In the genomic region with DNA sequence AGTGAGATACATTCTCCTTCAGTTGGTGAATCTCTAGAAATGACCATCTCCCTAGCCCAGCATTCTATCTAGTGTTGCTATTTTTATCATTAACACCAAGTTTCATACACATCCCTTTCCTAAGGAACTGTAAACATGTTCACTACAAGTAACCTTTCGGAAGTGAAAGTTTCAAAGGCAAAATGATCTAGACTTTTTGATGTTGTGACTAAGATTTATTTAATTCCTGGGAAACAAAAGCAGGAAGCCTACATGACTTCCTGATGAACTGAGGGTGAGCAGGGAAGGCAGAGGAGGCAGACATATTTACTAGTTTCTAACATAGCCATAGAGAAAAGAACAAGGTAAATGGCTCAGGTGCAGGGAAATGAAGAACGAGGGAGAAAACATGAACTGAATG, we compare ENCODE assay signal across 9 cellular contexts. TPM values are rescaled to one million over a fixed set of nuclear protein-coding genes. Genes with fewer than 3 reads are reported as not detected.
DNase-seq lines count a peak whose midpoint lies in the region; ATAC-seq, FAIRE-seq and TF ChIP-seq lines count a peak whose summit lies in the region.
"Not testable (repeated sequence)": the region's sequence is repeated elsewhere in the genome, so short reads cannot be mapped to it uniquely, and the experiment has no call there.
"Had no signal": no experiment of that assay in that cellular context is flagged by ENCODE, and none has a peak within 500 bp of the region (broad histone marks: within the 10 kb centered on the region; RNA-seq: fewer than 3 reads in every experiment).

No MANE protein-coding gene starts in this region.

- peak overlapping the region; percentile 61 for H3K4me2 ChIP-seq in endothelial cell of umbilical vein (ENCODE audit: insufficient read depth, low read length)
- H3K4me2 ChIP-seq in HepG2 (ENCODE audit: low read depth, low read length) = not testable (repeated sequence)

- TF ChIP-seq CTCF in endothelial cell of umbilical vein (IDR thresholded peaks at IDR 0.05; ENCODE audit: extremely low read depth in 1 of 2, insufficient read depth in 1 of 2, low read depth in 1 of 2, low read length in 2 of 2); HepG2 (CRISPR knock-in tag; IDR thresholded peaks at IDR 0.05): not testable (repeated sequence)

- not testable (repeated sequence) for TF ChIP-seq EP300 in HepG2 (IDR thresholded peaks at IDR 0.05; ENCODE audit: low read depth in 2 of 2, low read length in 2 of 2); HepG2 (CRISPR knock-in tag; IDR thresholded peaks at IDR 0.05; ENCODE audit: borderline replicate concordance)

- DNase-seq in GM19239 (ENCODE audit: insufficient read length, low spot score); activated naive CD8-positive, alpha-beta T cell treated with anti-CD3 and anti-CD28 coated beads, Interleukin-2, amount 50 U/mL, for 24 hours; effector memory CD8-positive, alpha-beta T cell; HepG2 (ENCODE audit: low spot score): not testable (repeated sequence)
- DNase-seq in endothelial cell of umbilical vein (ENCODE audit: low read depth, low spot score) = peak; percentile 62

- not testable (repeated sequence) for H3K9me1 ChIP-seq in endothelial cell of umbilical vein (replicated peaks; ENCODE audit: control insufficient read depth, extremely low read depth, insufficient read depth, low read length)

- H2AFZ ChIP-seq in endothelial cell of umbilical vein (ENCODE audit: low read depth, low read length); HepG2 (ENCODE audit: low read length): not testable (repeated sequence)

- dilution Hi-C loops in endothelial cell of umbilical vein (cut with MboI; ENCODE audit: extremely low pct_ligation_motif_present, low sequenced_read_pairs) = not testable (repeated sequence)

- peak overlapping the region; percentile 13 for H3K27ac Mint-ChIP-seq in activated naive CD8-positive, alpha-beta T cell treated with anti-CD3 and anti-CD28 coated beads, Interleukin-2, amount 50 U/mL, for 24 hours
- H3K27ac Mint-ChIP-seq in effector memory CD8-positive, alpha-beta T cell = peak overlapping the region; percentile 16 to 23

- H3K27me3 ChIP-seq in endothelial cell of umbilical vein (ENCODE audit: control insufficient read depth in 2 of 2, insufficient read depth in 2 of 2, low read length in 2 of 2); HepG2 (ENCODE audit: control insufficient read depth in 1 of 2, insufficient read depth in 2 of 2, low read length in 2 of 2): not testable (repeated sequence)

- peak; percentile 66 for FAIRE-seq in GM19239 (lab: Jason Lieb, UNC)
- FAIRE-seq in endothelial cell of umbilical vein (lab: Jason Lieb, UNC) = not testable (repeated sequence)
- FAIRE-seq in HepG2 (lab: Jason Lieb, UNC) = peak; percentile 42

- not testable (repeated sequence) for TF ChIP-seq POLR2A in endothelial cell of umbilical vein (IDR thresholded peaks at IDR 0.05; ENCODE audit: low read depth, low read length); HepG2 (IDR thresholded peaks at IDR 0.05; ENCODE audit: insufficient read depth in 1 of 2, low read depth in 2 of 2, low read length in 2 of 2)

- not testable (repeated sequence) for H3K79me2 ChIP-seq in endothelial cell of umbilical vein (ENCODE audit: control insufficient read depth, insufficient read depth, low read length); HepG2 (ENCODE audit: insufficient read depth, low read length)

- in situ Hi-C loops in HepG2 (cut with HindIII; ENCODE audit: extremely low pct_ligation_motif_present, low pct_unique_long_range_greater_than_20kb) = not testable (repeated sequence)

- H3K36me3 ChIP-seq in endothelial cell of umbilical vein (ENCODE audit: control insufficient read depth in 2 of 2, extremely low read depth in 1 of 2, insufficient read depth in 2 of 2, low read length in 2 of 2); HepG2 (replicated peaks in 1 of 2; ENCODE audit: control insufficient read depth in 1 of 2, insufficient read depth in 2 of 2, low read length in 2 of 2): not testable (repeated sequence)

- not testable (repeated sequence) for H3K9me3 ChIP-seq in endothelial cell of umbilical vein (replicated peaks; ENCODE audit: control insufficient read depth, insufficient read depth, low read length); HepG2 (ENCODE audit: low read length)

- H3K9ac ChIP-seq in endothelial cell of umbilical vein (replicated peaks; ENCODE audit: extremely low read depth, insufficient read depth, low read length); HepG2 (ENCODE audit: insufficient read depth, low read depth, low read length): not testable (repeated sequence)

- CTCF ChIA-PET in endothelial cell of umbilical vein (lab: Charles Lee) = interaction anchor here (0.8 to 1.2 kb wide), 3 partner anchors 8 to 44 kb away, joined by 3 read pairs; a partner anchor contains a TSS
- CTCF ChIA-PET in HepG2 (lab: Yijun Ruan, JAX; ENCODE audit: low intra/inter-chr PET ratio, low total read pairs) = not testable (repeated sequence)

- not testable (repeated sequence) for H4K20me1 ChIP-seq in endothelial cell of umbilical vein (replicated peaks; ENCODE audit: control insufficient read depth, extremely low read depth, insufficient read depth, low read length); HepG2 (ENCODE audit: insufficient read depth, low read length)

- peaks cover 12% of the 10 kb centered on the region for H3K4me1 ChIP-seq in endothelial cell of umbilical vein (ENCODE audit: control insufficient read depth, extremely low read depth, insufficient read depth, low read length)
- H3K4me1 ChIP-seq in HepG2 (ENCODE audit: insufficient read depth, low read length) = not testable (repeated sequence)

- not testable (repeated sequence) for TF ChIP-seq RAD21 in HepG2 (CRISPR knock-in tag; IDR thresholded peaks at IDR 0.05)

- not testable (repeated sequence) for H3K4me3 Mint-ChIP-seq in activated naive CD8-positive, alpha-beta T cell treated with anti-CD3 and anti-CD28 coated beads, Interleukin-2, amount 50 U/mL, for 24 hours; effector memory CD8-positive, alpha-beta T cell

- H3K27me3 Mint-ChIP-seq in activated naive CD8-positive, alpha-beta T cell treated with anti-CD3 and anti-CD28 coated beads, Interleukin-2, amount 50 U/mL, for 24 hours; effector memory CD8-positive, alpha-beta T cell: not testable (repeated sequence)

- intact Hi-C loops in endothelial cell of umbilical vein (cut with micrococcal nuclease) = loop anchor here (1.0 kb wide), 3 partner anchors 19 to 125 kb away; a partner anchor contains a TSS
- intact Hi-C loops in HepG2 (cut with micrococcal nuclease; ENCODE audit: unreplicated experiment) = not testable (repeated sequence)

- H3K36me3 Mint-ChIP-seq in activated naive CD8-positive, alpha-beta T cell treated with anti-CD3 and anti-CD28 coated beads, Interleukin-2, amount 50 U/mL, for 24 hours (ENCODE audit: low read depth); effector memory CD8-positive, alpha-beta T cell (ENCODE audit: insufficient read depth): not testable (repeated sequence)

- POLR2A ChIA-PET in endothelial cell of umbilical vein (lab: Charles Lee); HepG2 (lab: Yijun Ruan, JAX): not testable (repeated sequence)

- H3K9me3 Mint-ChIP-seq in activated naive CD8-positive, alpha-beta T cell treated with anti-CD3 and anti-CD28 coated beads, Interleukin-2, amount 50 U/mL, for 24 hours; effector memory CD8-positive, alpha-beta T cell: not testable (repeated sequence)

- BruUV-seq in endothelial cell of umbilical vein (replicated peaks; lab: Mats Ljungman, UMichigan); HepG2 (replicated peaks; lab: Mats Ljungman, UMichigan): not testable (repeated sequence)

- 97% methylated on average over 2 of the region's 2 CpGs for WGBS in HepG2 (ENCODE audit: low lambda C conversion rate)

- ATAC-seq in activated naive CD8-positive, alpha-beta T cell treated with anti-CD3 and anti-CD28 coated beads, Interleukin-2, amount 50 U/mL, for 24 hours; effector memory CD8-positive, alpha-beta T cell (replicated peaks); HepG2: not testable (repeated sequence)

- H3K4me1 Mint-ChIP-seq in activated naive CD8-positive, alpha-beta T cell treated with anti-CD3 and anti-CD28 coated beads, Interleukin-2, amount 50 U/mL, for 24 hours = peaks cover 11% of the 10 kb centered on the region
- H3K4me1 Mint-ChIP-seq in effector memory CD8-positive, alpha-beta T cell (ENCODE audit: low read depth in 2 of 2) = peaks cover 13 to 26% of the 10 kb centered on the region in 2 donors

- H3K4me3 ChIP-seq in endothelial cell of umbilical vein (replicated peaks in 1 of 3; ENCODE audit: insufficient read depth in 1 of 3, low read depth in 1 of 3, low read length in 3 of 3); HepG2 (replicated peaks in 1 of 3; ENCODE audit: insufficient read depth in 1 of 3, low read depth in 2 of 3, low read length in 3 of 3): not testable (repeated sequence)

- peak overlapping the region; percentile 12 for H3K27ac ChIP-seq in endothelial cell of umbilical vein (ENCODE audit: insufficient read depth, low read depth, low read length)
- H3K27ac ChIP-seq in HepG2 (ENCODE audit: extremely low read length, insufficient read depth, low read length) = not testable (repeated sequence)

RNA-seq across cellular contexts. Expression of a gene that starts 43.7 kb away (rescaled TPM):
- total RNA-seq in endothelial cell of umbilical vein (20.3 and 21.2 TPM in 2 replicates), HepG2 (2016; rRNA removed; fragmentation: Illumina TruSeq; extraction: Trizol) (15.8 and 20.2 TPM in 2 replicates)
- polyA plus RNA-seq in endothelial cell of umbilical vein (3.3 and 3.8 TPM in 2 replicates), HepG2 (2011; rRNA removed) (3.4 and 5.0 TPM in 2 replicates)
- 10.0 and 10.1 TPM in 2 replicates for polyA plus RNA-seq in endothelial cell of umbilical vein (2011; cell fraction: cytosol; rRNA removed)
- 4.6 TPM in 2 replicates for polyA plus RNA-seq in endothelial cell of umbilical vein (2011; cell fraction: nucleus; rRNA removed)
- 12.5 and 14.7 TPM in 2 replicates for polyA plus RNA-seq in endothelial cell of umbilical vein (2012)
- 1.00 and 3.7 TPM in 2 replicates for polyA minus RNA-seq in endothelial cell of umbilical vein
- polyA minus RNA-seq in endothelial cell of umbilical vein (2011; cell fraction: cytosol; rRNA and poly(A)+ RNA removed) = 2.6 TPM
- polyA minus RNA-seq in endothelial cell of umbilical vein (2011; cell fraction: nucleus; rRNA and poly(A)+ RNA removed) = 1.8 and 2.0 TPM in 2 replicates
- 12.4 and 12.7 TPM in 2 replicates for total RNA-seq in HepG2 (2016; cell fraction: cytosol; rRNA removed; fragmentation: Illumina TruSeq; extraction: Trizol; ENCODE audit: low read depth)
- 15.6 and 19.3 TPM in 2 replicates for total RNA-seq in HepG2 (2016; cell fraction: insoluble cytoplasmic fraction; rRNA removed; fragmentation: Illumina TruSeq; extraction: Trizol)
- 10.4 and 17.6 TPM in 2 replicates for total RNA-seq in HepG2 (2016; cell fraction: membrane; rRNA removed; fragmentation: Illumina TruSeq; extraction: Trizol)
- 9.1 and 9.3 TPM in 2 replicates for total RNA-seq in HepG2 (2016; cell fraction: nucleus; rRNA removed; fragmentation: Illumina TruSeq; extraction: Trizol)
- polyA plus RNA-seq in HepG2 (2011; cell fraction: cytosol; rRNA removed) = 3.1 and 4.3 TPM in 2 replicates
- polyA plus RNA-seq in HepG2 (2011; cell fraction: nucleus; rRNA removed) = 0.90 and 1.0 TPM in 2 replicates
- polyA plus RNA-seq in HepG2 (2012) = 4.8 and 8.9 TPM in 2 replicates
- polyA plus RNA-seq in HepG2 (2016; cell fraction: cytosol; fragmentation: Illumina TruSeq; extraction: Trizol; ENCODE audit: low read depth) = 13.6 and 21.5 TPM in 2 replicates
- 19.8 and 20.9 TPM in 2 replicates for polyA plus RNA-seq in HepG2 (2016; cell fraction: insoluble cytoplasmic fraction; fragmentation: Illumina TruSeq; extraction: Trizol; ENCODE audit: low read depth)
- 8.7 and 14.3 TPM in 2 replicates for polyA plus RNA-seq in HepG2 (2016; cell fraction: membrane; fragmentation: Illumina TruSeq; extraction: Trizol; ENCODE audit: low read depth)
- polyA plus RNA-seq in HepG2 (2016; cell fraction: nucleus; fragmentation: Illumina TruSeq; extraction: Trizol; ENCODE audit: insufficient read depth, low read depth) = 13.8 and 15.8 TPM in 2 replicates
- polyA minus RNA-seq in HepG2 (2011; rRNA and poly(A)+ RNA removed; ENCODE audit: low replicate concordance) = 1.7 and 3.1 TPM in 2 replicates
- polyA minus RNA-seq in HepG2 (2011; cell fraction: cytosol; rRNA and poly(A)+ RNA removed) = 2.5 and 4.3 TPM in 2 replicates
- polyA minus RNA-seq in HepG2 (2011; cell fraction: nucleus; rRNA and poly(A)+ RNA removed) = 2.4 and 3.1 TPM in 2 replicates

RNA-seq across cellular contexts. Expression of a gene that starts 54.3 kb away (rescaled TPM):
- total RNA-seq in endothelial cell of umbilical vein (not detected in 2 replicates), HepG2 (2016; rRNA removed; fragmentation: Illumina TruSeq; extraction: Trizol) (not detected in 2 replicates)
- polyA plus RNA-seq in endothelial cell of umbilical vein (not detected in 2 replicates), HepG2 (2011; rRNA removed) (not detected in 2 replicates)
- polyA plus RNA-seq in endothelial cell of umbilical vein (2011; cell fraction: cytosol; rRNA removed) = not detected in 2 replicates
- polyA plus RNA-seq in endothelial cell of umbilical vein (2011; cell fraction: nucleus; rRNA removed) = not detected in 2 replicates
- polyA plus RNA-seq in endothelial cell of umbilical vein (2012) = not detected in 2 replicates
- polyA minus RNA-seq in endothelial cell of umbilical vein = not detected in 2 replicates
- not detected for polyA minus RNA-seq in endothelial cell of umbilical vein (2011; cell fraction: cytosol; rRNA and poly(A)+ RNA removed)
- not detected in 2 replicates for polyA minus RNA-seq in endothelial cell of umbilical vein (2011; cell fraction: nucleus; rRNA and poly(A)+ RNA removed)
- total RNA-seq in HepG2 (2016; cell fraction: cytosol; rRNA removed; fragmentation: Illumina TruSeq; extraction: Trizol; ENCODE audit: low read depth) = not detected in 2 replicates
- total RNA-seq in HepG2 (2016; cell fraction: insoluble cytoplasmic fraction; rRNA removed; fragmentation: Illumina TruSeq; extraction: Trizol) = not detected in 2 replicates
- total RNA-seq in HepG2 (2016; cell fraction: membrane; rRNA removed; fragmentation: Illumina TruSeq; extraction: Trizol) = not detected in 2 replicates
- total RNA-seq in HepG2 (2016; cell fraction: nucleus; rRNA removed; fragmentation: Illumina TruSeq; extraction: Trizol) = not detected in 2 replicates
- polyA plus RNA-seq in HepG2 (2011; cell fraction: cytosol; rRNA removed) = not detected in 2 replicates
- polyA plus RNA-seq in HepG2 (2011; cell fraction: nucleus; rRNA removed) = not detected in 2 replicates
- polyA plus RNA-seq in HepG2 (2012) = not detected in 2 replicates
- polyA plus RNA-seq in HepG2 (2016; cell fraction: cytosol; fragmentation: Illumina TruSeq; extraction: Trizol; ENCODE audit: low read depth) = not detected in 2 replicates
- not detected in 2 replicates for polyA plus RNA-seq in HepG2 (2016; cell fraction: insoluble cytoplasmic fraction; fragmentation: Illumina TruSeq; extraction: Trizol; ENCODE audit: low read depth)
- not detected in 2 replicates for polyA plus RNA-seq in HepG2 (2016; cell fraction: membrane; fragmentation: Illumina TruSeq; extraction: Trizol; ENCODE audit: low read depth)
- not detected in 2 replicates for polyA plus RNA-seq in HepG2 (2016; cell fraction: nucleus; fragmentation: Illumina TruSeq; extraction: Trizol; ENCODE audit: insufficient read depth, low read depth)
- polyA minus RNA-seq in HepG2 (2011; rRNA and poly(A)+ RNA removed; ENCODE audit: low replicate concordance) = not detected in 2 replicates
- not detected in 2 replicates for polyA minus RNA-seq in HepG2 (2011; cell fraction: cytosol; rRNA and poly(A)+ RNA removed)
- not detected in 2 replicates for polyA minus RNA-seq in HepG2 (2011; cell fraction: nucleus; rRNA and poly(A)+ RNA removed)
- total RNA-seq: A172, Caco-2, Calu3 had no signal
- polyA plus RNA-seq: BJ had no signal

RNA-seq across cellular contexts. Expression of a gene that starts 56.4 kb away (rescaled TPM):
- total RNA-seq in endothelial cell of umbilical vein = 26.8 and 29.7 TPM in 2 replicates
- 25.4 and 27.9 TPM in 2 replicates for polyA plus RNA-seq in endothelial cell of umbilical vein
- polyA plus RNA-seq in endothelial cell of umbilical vein (2011; cell fraction: cytosol; rRNA removed) = 18.5 and 23.3 TPM in 2 replicates
- 57.7 and 59.7 TPM in 2 replicates for polyA plus RNA-seq in endothelial cell of umbilical vein (2011; cell fraction: nucleus; rRNA removed)
- polyA plus RNA-seq in endothelial cell of umbilical vein (2012) = 12.3 and 21.6 TPM in 2 replicates
- 31.0 and 42.3 TPM in 2 replicates for polyA minus RNA-seq in endothelial cell of umbilical vein
- not detected for polyA minus RNA-seq in endothelial cell of umbilical vein (2011; cell fraction: cytosol; rRNA and poly(A)+ RNA removed)
- 42.1 and 42.3 TPM in 2 replicates for polyA minus RNA-seq in endothelial cell of umbilical vein (2011; cell fraction: nucleus; rRNA and poly(A)+ RNA removed)
- total RNA-seq in HepG2 (2016; rRNA removed; fragmentation: Illumina TruSeq; extraction: Trizol) = 0.49 TPM in 1 of 2 replicates, not detected in the other
- total RNA-seq in HepG2 (2016; cell fraction: cytosol; rRNA removed; fragmentation: Illumina TruSeq; extraction: Trizol; ENCODE audit: low read depth) = 0.53 TPM in 1 of 2 replicates, not detected in the other
- 0.52 TPM in 1 of 2 replicates, not detected in the other for total RNA-seq in HepG2 (2016; cell fraction: insoluble cytoplasmic fraction; rRNA removed; fragmentation: Illumina TruSeq; extraction: Trizol)
- not detected in 2 replicates for total RNA-seq in HepG2 (2016; cell fraction: membrane; rRNA removed; fragmentation: Illumina TruSeq; extraction: Trizol)
- total RNA-seq in HepG2 (2016; cell fraction: nucleus; rRNA removed; fragmentation: Illumina TruSeq; extraction: Trizol) = not detected in 2 replicates
- 0.07 and 0.17 TPM in 2 replicates for polyA plus RNA-seq in HepG2 (2011; rRNA removed)
- polyA plus RNA-seq in HepG2 (2011; cell fraction: cytosol; rRNA removed) = 0.04 TPM in 1 of 2 replicates, not detected in the other
- 0.05 and 0.24 TPM in 2 replicates for polyA plus RNA-seq in HepG2 (2011; cell fraction: nucleus; rRNA removed)
- polyA plus RNA-seq in HepG2 (2012) = 0.33 TPM in 1 of 2 replicates, not detected in the other
- not detected in 2 replicates for polyA plus RNA-seq in HepG2 (2016; cell fraction: cytosol; fragmentation: Illumina TruSeq; extraction: Trizol; ENCODE audit: low read depth)
- 0.69 TPM in 1 of 2 replicates, not detected in the other for polyA plus RNA-seq in HepG2 (2016; cell fraction: insoluble cytoplasmic fraction; fragmentation: Illumina TruSeq; extraction: Trizol; ENCODE audit: low read depth)
- polyA plus RNA-seq in HepG2 (2016; cell fraction: membrane; fragmentation: Illumina TruSeq; extraction: Trizol; ENCODE audit: low read depth) = not detected in 2 replicates
- 1.1 TPM in 1 of 2 replicates, not detected in the other for polyA plus RNA-seq in HepG2 (2016; cell fraction: nucleus; fragmentation: Illumina TruSeq; extraction: Trizol; ENCODE audit: insufficient read depth, low read depth)
- 0.33 TPM in 1 of 2 replicates, not detected in the other for polyA minus RNA-seq in HepG2 (2011; rRNA and poly(A)+ RNA removed; ENCODE audit: low replicate concordance)
- polyA minus RNA-seq in HepG2 (2011; cell fraction: cytosol; rRNA and poly(A)+ RNA removed) = not detected in 2 replicates
- polyA minus RNA-seq in HepG2 (2011; cell fraction: nucleus; rRNA and poly(A)+ RNA removed) = 0.13 TPM in 1 of 2 replicates, not detected in the other
- total RNA-seq: Caco-2 had no signal

Comparison
In these comparisons a context has a peak if more than half of its experiments do, and no peak if none do; other contexts are left out.
1. RNA of a gene that starts 56.4 kb away (total RNA-seq): 26.8 to 29.7 TPM in endothelial cell of umbilical vein; 0.49 to 0.53 TPM in HepG2; every median in the first group is over 10 times any median in the second.